Comparison of ENCODE assay signal across 11 cellular contexts in genomic region chr7:116598278-116598677, GRCh38.
DNase-seq lines count a peak whose midpoint lies in the region; ATAC-seq, FAIRE-seq and TF ChIP-seq lines count a peak whose summit lies in the region.
"Had no signal": no experiment of that assay in that cellular context is flagged by ENCODE, and none has a peak within 500 bp of the region (broad histone marks: within the 10 kb centered on the region; RNA-seq: fewer than 3 reads in every experiment).

No MANE protein-coding gene starts in this region.

- no peak for TF ChIP-seq POLR2A in body of pancreas (IDR thresholded peaks at IDR 0.05)
- no peak for TF ChIP-seq POLR2A in HepG2 (IDR thresholded peaks at IDR 0.05; ENCODE audit: insufficient read depth in 1 of 2, low read depth in 2 of 2, low read length in 2 of 2)
- no peak for TF ChIP-seq POLR2A in transverse colon (IDR thresholded peaks at IDR 0.05)

- H4K8ac ChIP-seq in H9 (replicated peaks; ENCODE audit: insufficient read length, low read depth, low read length) = no peak overlapping the region

- no peak overlapping the region for H2BK15ac ChIP-seq in H9 (ENCODE audit: low read depth, low read length)

- H3K4me1 Mint-ChIP-seq in H9 = peaks cover 4% of the 10 kb centered on the region in 2 experiments
- peaks cover 0 to 4% (median 3%) of the 10 kb centered on the region in 3 donors for H3K4me1 Mint-ChIP-seq in T-cell

- no peaks in the 10 kb centered on the region for H3K79me1 ChIP-seq in H9 (ENCODE audit: insufficient read depth, low read depth, low read length, poor library complexity, severe bottlenecking)

- no peaks in the 10 kb centered on the region for H3K36me3 ChIP-seq in BE2C
- H3K36me3 ChIP-seq in body of pancreas (replicated peaks in 1 of 2; ENCODE audit: insufficient read depth in 1 of 2, low read depth in 2 of 2) = no peaks in the 10 kb centered on the region
- H3K36me3 ChIP-seq in HepG2 (replicated peaks in 1 of 2; ENCODE audit: control insufficient read depth in 1 of 2, insufficient read depth in 2 of 2, low read length in 2 of 2) = no peaks in the 10 kb centered on the region
- H3K36me3 ChIP-seq in transverse colon = no peaks in the 10 kb centered on the region

- H3K27ac Mint-ChIP-seq in H9 = no peak overlapping the region
- H3K27ac Mint-ChIP-seq in T-cell = no peak overlapping the region
- H3K27ac Mint-ChIP-seq: brain, nephron had no signal

- no peak overlapping the region for H3K4me3 Mint-ChIP-seq in H9
- H3K4me3 Mint-ChIP-seq in T-cell = no peak overlapping the region
- H3K4me3 Mint-ChIP-seq: brain, nephron had no signal

- no peak overlapping the region for H4K5ac ChIP-seq in H9 (ENCODE audit: insufficient read length, low read depth, low read length)

- POLR2A ChIA-PET in HepG2 (lab: Yijun Ruan, JAX) = no interaction called here
- POLR2A ChIA-PET in RWPE1 (lab: Yijun Ruan, JAX; ENCODE audit: low non-redundant PET) = no interaction called here
- POLR2A ChIA-PET in T-cell (lab: Charles Lee) = interaction anchor here in 1 of 2 donors (0.5 kb wide), 1 partner anchor 533 kb away, joined by 3 read pairs; no protein-coding TSS in a partner anchor

- no peak overlapping the region for H3K4ac ChIP-seq in H9 (ENCODE audit: low read depth, low read length)

- no TSS peak for BruUV-seq in HepG2 (replicated peaks; lab: Mats Ljungman, UMichigan)

- H3K79me2 ChIP-seq in H9 (ENCODE audit: insufficient read depth, low read length) (no peaks in the 10 kb centered on the region), HepG2 (ENCODE audit: insufficient read depth, low read length) (no peaks in the 10 kb centered on the region)

- H4K91ac ChIP-seq in H9 (ENCODE audit: insufficient read length, low read depth, low read length) = no peak overlapping the region

- FAIRE-seq in HepG2 (lab: Jason Lieb, UNC) = peak; percentile 74

- H3K23me2 ChIP-seq in H9 (ENCODE audit: insufficient read length, low read depth, low read length, poor library complexity, severe bottlenecking) = no peaks in the 10 kb centered on the region

- no peak overlapping the region for H2BK5ac ChIP-seq in H9 (ENCODE audit: insufficient read length, low read length)

- H3K14ac ChIP-seq in H9 (ENCODE audit: insufficient read depth, low read length) = no peak overlapping the region

- H3K9me3 ChIP-seq in BE2C (no peaks in the 10 kb centered on the region), H9 (ENCODE audit: control insufficient read depth, low read depth, low read length) (no peaks in the 10 kb centered on the region), body of pancreas (no peaks in the 10 kb centered on the region), HepG2 (ENCODE audit: low read length) (no peaks in the 10 kb centered on the region), transverse colon (no peaks in the 10 kb centered on the region)

- no peaks in the 10 kb centered on the region for H3K36me3 Mint-ChIP-seq in H9 (ENCODE audit: insufficient read depth in 1 of 3, low read depth in 3 of 3)
- H3K36me3 Mint-ChIP-seq in T-cell = no peaks in the 10 kb centered on the region
- H3K36me3 Mint-ChIP-seq: brain had no signal

- H2BK120ac ChIP-seq in H9 (ENCODE audit: low read depth, low read length, poor library complexity, severe bottlenecking) = no peak overlapping the region

- H3K4me1 ChIP-seq in BE2C = no peaks in the 10 kb centered on the region
- no peaks in the 10 kb centered on the region for H3K4me1 ChIP-seq in H9 (ENCODE audit: insufficient read depth, low read length)
- no peaks in the 10 kb centered on the region for H3K4me1 ChIP-seq in body of pancreas
- peaks cover 31% of the 10 kb centered on the region for H3K4me1 ChIP-seq in HepG2 (ENCODE audit: insufficient read depth, low read length)
- H3K4me1 ChIP-seq in transverse colon = peaks cover 0 to 15% (median 2%) of the 10 kb centered on the region in 4 donors

- H3K18ac ChIP-seq in H9 (ENCODE audit: insufficient read length, low read depth, low read length) = no peak overlapping the region

- H2BK20ac ChIP-seq in H9 (ENCODE audit: low read depth, low read length, poor library complexity, severe bottlenecking) = no peak overlapping the region

- H3T11ph ChIP-seq in H9 (ENCODE audit: low read length) = no peak overlapping the region

- H3K23ac ChIP-seq in H9 (ENCODE audit: insufficient read length, low read depth, low read length) = no peak overlapping the region

- TF ChIP-seq CTCF in BE2C (IDR thresholded peaks at IDR 0.05; ENCODE audit: low read depth, low read length) (peak; percentile 63), H9 (conservative IDR thresholded peaks at IDR 0.05) (peak; percentile 57; the same call in 2 of the 3 replicates), body of pancreas (IDR thresholded peaks at IDR 0.05) (peak in 5 of 7 experiments; percentile 29 to 62 (median 45)), HepG2 (CRISPR knock-in tag; IDR thresholded peaks at IDR 0.05) (peak; percentile 83), RWPE1 (conservative IDR thresholded peaks at IDR 0.05; ENCODE audit: low read depth) (no peak), transverse colon (IDR thresholded peaks at IDR 0.05) (no peak)

- in situ Hi-C loops in HepG2 (cut with HindIII; ENCODE audit: extremely low pct_ligation_motif_present, low pct_unique_long_range_greater_than_20kb) (no loop called here), transverse colon (cut with MboI; ENCODE audit: low pct_ligation_motif_present in 1 of 4, low pct_unique_long_range_greater_than_20kb in 1 of 4, low sequenced_read_pairs in 3 of 4) (loop anchor here (5.0 to 25.0 kb wide), 7 partner anchors 207 to 423 kb away; no protein-coding TSS in a partner anchor)

- no peak overlapping the region for H3K56ac ChIP-seq in H9 (ENCODE audit: insufficient read length, low read depth, low read length)

- intact Hi-C loops in body of pancreas (cut with DNase I) (loop anchor here (10.0 kb wide), 1 partner anchor 207 kb away; no protein-coding TSS in a partner anchor), HepG2 (cut with micrococcal nuclease; ENCODE audit: unreplicated experiment) (loop anchor here (2.0 to 10.0 kb wide), 3 partner anchors 189 to 517 kb away; no protein-coding TSS in a partner anchor), transverse colon (cut with DNase I; ENCODE audit: low total_unique reads) (no loop called here)

- H2AK5ac ChIP-seq in H9 (ENCODE audit: insufficient read length, low read length) = no peak overlapping the region

- H3K9me3 Mint-ChIP-seq in H9 (no peaks in the 10 kb centered on the region), T-cell (no peaks in the 10 kb centered on the region)
- H3K9me3 Mint-ChIP-seq: brain, nephron had no signal

- no peak overlapping the region for H3K4me3 ChIP-seq in BE2C (ENCODE audit: low read depth, low read length)
- no peak overlapping the region for H3K4me3 ChIP-seq in body of pancreas
- H3K4me3 ChIP-seq in HepG2 (replicated peaks in 1 of 3; ENCODE audit: insufficient read depth in 1 of 3, low read depth in 2 of 3, low read length in 3 of 3) = no peak overlapping the region
- no peak overlapping the region for H3K4me3 ChIP-seq in transverse colon

- no peak overlapping the region for H2BK12ac ChIP-seq in H9 (ENCODE audit: insufficient read length, low read depth, low read length)

- H3K9ac ChIP-seq in H9 (ENCODE audit: extremely low read depth, insufficient read length, low read length) (no peak overlapping the region), HepG2 (ENCODE audit: insufficient read depth, low read depth, low read length) (no peak overlapping the region)

- no peak overlapping the region for H2AFZ ChIP-seq in H9 (ENCODE audit: low read length)
- peak overlapping the region; percentile 66 for H2AFZ ChIP-seq in HepG2 (ENCODE audit: low read length)

- CTCF ChIA-PET in HepG2 (lab: Yijun Ruan, JAX; ENCODE audit: low intra/inter-chr PET ratio, low total read pairs) = interaction anchor here (1.2 to 3.0 kb wide), 2 partner anchors 211 to 414 kb away, joined by 3 to 15 read pairs; no protein-coding TSS in a partner anchor
- CTCF ChIA-PET in RWPE1 (lab: Yijun Ruan, JAX) = interaction anchor here (0.5 kb wide), 1 partner anchor 19 kb away, joined by 3 read pairs; no protein-coding TSS in a partner anchor
- CTCF ChIA-PET in T-cell (lab: Charles Lee) = no interaction called here

- H3K4me2 ChIP-seq in H9 (ENCODE audit: insufficient read depth, insufficient read length, low read length) = no peak overlapping the region
- H3K4me2 ChIP-seq in HepG2 (ENCODE audit: low read depth, low read length) = no peak overlapping the region

- no peak overlapping the region for H3K27ac ChIP-seq in H9 (ENCODE audit: insufficient read length, low read depth, low read length)
- H3K27ac ChIP-seq in body of pancreas = no peak overlapping the region
- H3K27ac ChIP-seq in HepG2 (ENCODE audit: extremely low read length, insufficient read depth, low read length) = no peak overlapping the region
- H3K27ac ChIP-seq in RWPE1 = no peak overlapping the region
- H3K27ac ChIP-seq in transverse colon = no peak overlapping the region

- DNase-seq in BE2C (peak; percentile 16), H9 (no peak), body of pancreas (peak; percentile 16 to 57 (median 38)), HepG2 (ENCODE audit: low spot score) (no peak), RWPE1 (ENCODE audit: low spot score) (no peak), T-cell (no peak), transverse colon (no peak)
- DNase-seq: NCI-H1092 had no signal

- H4K20me1 ChIP-seq in H9 (ENCODE audit: control insufficient read depth, insufficient read depth, insufficient read length) (no peaks in the 10 kb centered on the region), HepG2 (ENCODE audit: insufficient read depth, low read length) (no peaks in the 10 kb centered on the region)

- peak; percentile 62 for ATAC-seq in body of pancreas
- ATAC-seq in HepG2 = peak; percentile 97
- ATAC-seq in T-cell (replicated peaks in 1 of 4) = no peak
- ATAC-seq in HG02588 (IDR thresholded peaks at IDR 0.05; ENCODE audit: unreplicated experiment) = no peak

- no CpG with 5 or more reads among the region's 5 CpGs for WGBS in H9 (ENCODE audit: extremely low coverage, insufficient read length, low lambda C conversion rate)
- WGBS in body of pancreas, 2 donors = 45 to 80% methylated on average over 4 to 5 of the region's 5 CpGs
- 23% methylated on average over 3 of the region's 5 CpGs for WGBS in HepG2 (ENCODE audit: low lambda C conversion rate)
- WGBS in transverse colon (ENCODE audit: low coverage in 1 of 2), 2 donors = 88% methylated on average over 5 of the region's 5 CpGs; no CpG with 5 or more reads in 1 of the 2 donors

- H3K27me3 ChIP-seq in BE2C (peaks cover 22% of the 10 kb centered on the region), H9 (ENCODE audit: insufficient read depth, low read length) (no peaks in the 10 kb centered on the region), body of pancreas (no peaks in the 10 kb centered on the region), HepG2 (ENCODE audit: control insufficient read depth in 1 of 2, insufficient read depth in 2 of 2, low read length in 2 of 2) (no peaks in the 10 kb centered on the region), transverse colon (no peaks in the 10 kb centered on the region)

- H3K27me3 Mint-ChIP-seq in H9 (ENCODE audit: low read depth) (no peaks in the 10 kb centered on the region), T-cell (peaks cover 16 to 42% of the 10 kb centered on the region in 2 donors)

- TF ChIP-seq EP300 in HepG2 (IDR thresholded peaks at IDR 0.05; ENCODE audit: low read depth in 2 of 2, low read length in 2 of 2) (no peak), HepG2 (CRISPR knock-in tag; IDR thresholded peaks at IDR 0.05; ENCODE audit: borderline replicate concordance) (no peak), transverse colon (IDR thresholded peaks at IDR 0.05; ENCODE audit: low read depth) (no peak)

- peak; percentile 39; the same call in 1 of the 2 replicates for TF ChIP-seq RAD21 in HepG2 (CRISPR knock-in tag; IDR thresholded peaks at IDR 0.05)

Comparison
In these comparisons a context has a peak if more than half of its experiments do, and no peak if none do; other contexts are left out.
1. DNase-seq: peak in BE2C (single experiment) and body of pancreas (4 of 4); none in H9 (single experiment), HepG2 (single experiment), RWPE1 (single experiment), T-cell (0 of 34) and transverse colon (single experiment).
2. CTCF ChIP-seq: peak in BE2C (single experiment), H9 (single experiment), body of pancreas (5 of 7) and HepG2 (single experiment); none in RWPE1 (single experiment) and transverse colon (0 of 5).
3. ATAC-seq: peak in body of pancreas (single experiment) and HepG2 (single experiment); none in T-cell (0 of 4) and HG02588 (single experiment).
4. CTCF ChIA-PET loops: an anchor here in HepG2 (1.2 to 3.0 kb wide) and RWPE1 (0.5 kb wide); none called in T-cell.